ENCODE assay signal across 1 cellular context in the genomic region with DNA sequence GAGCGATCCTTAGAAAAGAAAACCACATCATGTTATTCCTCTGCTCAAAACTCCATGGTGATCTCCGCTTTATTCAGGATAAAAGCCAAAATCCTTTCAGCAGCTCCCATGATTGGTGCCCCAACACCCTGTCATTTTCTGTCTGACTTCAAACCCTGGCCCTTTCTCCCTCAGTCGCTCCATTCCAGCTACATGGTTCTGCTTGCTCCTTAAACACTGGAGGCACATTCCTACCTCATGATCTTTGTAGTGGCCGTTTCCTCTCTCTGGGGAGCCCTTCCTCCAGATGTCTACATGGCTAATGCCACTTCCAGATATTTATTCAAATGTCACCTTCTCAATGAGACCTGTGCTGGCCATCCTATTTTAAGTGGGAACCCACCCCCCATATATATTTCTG.
TF ChIP-seq lines count a peak whose summit lies in the region.

No MANE protein-coding gene starts in this region.

TF ChIP-seq in GM23338, 12 proteins besides CTCF, POLR2A, EP300 and RAD21:
- TF ChIP-seq, protein P1, sequence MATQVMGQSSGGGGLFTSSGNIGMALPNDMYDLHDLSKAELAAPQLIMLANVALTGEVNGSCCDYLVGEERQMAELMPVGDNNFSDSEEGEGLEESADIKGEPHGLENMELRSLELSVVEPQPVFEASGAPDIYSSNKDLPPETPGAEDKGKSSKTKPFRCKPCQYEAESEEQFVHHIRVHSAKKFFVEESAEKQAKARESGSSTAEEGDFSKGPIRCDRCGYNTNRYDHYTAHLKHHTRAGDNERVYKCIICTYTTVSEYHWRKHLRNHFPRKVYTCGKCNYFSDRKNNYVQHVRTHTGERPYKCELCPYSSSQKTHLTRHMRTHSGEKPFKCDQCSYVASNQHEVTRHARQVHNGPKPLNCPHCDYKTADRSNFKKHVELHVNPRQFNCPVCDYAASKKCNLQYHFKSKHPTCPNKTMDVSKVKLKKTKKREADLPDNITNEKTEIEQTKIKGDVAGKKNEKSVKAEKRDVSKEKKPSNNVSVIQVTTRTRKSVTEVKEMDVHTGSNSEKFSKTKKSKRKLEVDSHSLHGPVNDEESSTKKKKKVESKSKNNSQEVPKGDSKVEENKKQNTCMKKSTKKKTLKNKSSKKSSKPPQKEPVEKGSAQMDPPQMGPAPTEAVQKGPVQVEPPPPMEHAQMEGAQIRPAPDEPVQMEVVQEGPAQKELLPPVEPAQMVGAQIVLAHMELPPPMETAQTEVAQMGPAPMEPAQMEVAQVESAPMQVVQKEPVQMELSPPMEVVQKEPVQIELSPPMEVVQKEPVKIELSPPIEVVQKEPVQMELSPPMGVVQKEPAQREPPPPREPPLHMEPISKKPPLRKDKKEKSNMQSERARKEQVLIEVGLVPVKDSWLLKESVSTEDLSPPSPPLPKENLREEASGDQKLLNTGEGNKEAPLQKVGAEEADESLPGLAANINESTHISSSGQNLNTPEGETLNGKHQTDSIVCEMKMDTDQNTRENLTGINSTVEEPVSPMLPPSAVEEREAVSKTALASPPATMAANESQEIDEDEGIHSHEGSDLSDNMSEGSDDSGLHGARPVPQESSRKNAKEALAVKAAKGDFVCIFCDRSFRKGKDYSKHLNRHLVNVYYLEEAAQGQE (IDR thresholded peaks at IDR 0.05; ENCODE audit: unreplicated experiment), result no peak
- TF ChIP-seq ZNF331 (CRISPR knock-in tag; IDR thresholded peaks at IDR 0.05; ENCODE audit: low read depth) (no peak), CREB1 (CRISPR knock-in tag; IDR thresholded peaks at IDR 0.05; ENCODE audit: low read depth) (no peak), EZH2 (IDR thresholded peaks at IDR 0.05; ENCODE audit: low read depth, unreplicated experiment) (no peak), JUNB (IDR thresholded peaks at IDR 0.05; ENCODE audit: unreplicated experiment) (no peak), STAT1 (IDR thresholded peaks at IDR 0.05; ENCODE audit: unreplicated experiment) (no peak), EZH2phosphoT487 (IDR thresholded peaks at IDR 0.05; ENCODE audit: unreplicated experiment) (no peak)
- TF ChIP-seq, protein P2, sequence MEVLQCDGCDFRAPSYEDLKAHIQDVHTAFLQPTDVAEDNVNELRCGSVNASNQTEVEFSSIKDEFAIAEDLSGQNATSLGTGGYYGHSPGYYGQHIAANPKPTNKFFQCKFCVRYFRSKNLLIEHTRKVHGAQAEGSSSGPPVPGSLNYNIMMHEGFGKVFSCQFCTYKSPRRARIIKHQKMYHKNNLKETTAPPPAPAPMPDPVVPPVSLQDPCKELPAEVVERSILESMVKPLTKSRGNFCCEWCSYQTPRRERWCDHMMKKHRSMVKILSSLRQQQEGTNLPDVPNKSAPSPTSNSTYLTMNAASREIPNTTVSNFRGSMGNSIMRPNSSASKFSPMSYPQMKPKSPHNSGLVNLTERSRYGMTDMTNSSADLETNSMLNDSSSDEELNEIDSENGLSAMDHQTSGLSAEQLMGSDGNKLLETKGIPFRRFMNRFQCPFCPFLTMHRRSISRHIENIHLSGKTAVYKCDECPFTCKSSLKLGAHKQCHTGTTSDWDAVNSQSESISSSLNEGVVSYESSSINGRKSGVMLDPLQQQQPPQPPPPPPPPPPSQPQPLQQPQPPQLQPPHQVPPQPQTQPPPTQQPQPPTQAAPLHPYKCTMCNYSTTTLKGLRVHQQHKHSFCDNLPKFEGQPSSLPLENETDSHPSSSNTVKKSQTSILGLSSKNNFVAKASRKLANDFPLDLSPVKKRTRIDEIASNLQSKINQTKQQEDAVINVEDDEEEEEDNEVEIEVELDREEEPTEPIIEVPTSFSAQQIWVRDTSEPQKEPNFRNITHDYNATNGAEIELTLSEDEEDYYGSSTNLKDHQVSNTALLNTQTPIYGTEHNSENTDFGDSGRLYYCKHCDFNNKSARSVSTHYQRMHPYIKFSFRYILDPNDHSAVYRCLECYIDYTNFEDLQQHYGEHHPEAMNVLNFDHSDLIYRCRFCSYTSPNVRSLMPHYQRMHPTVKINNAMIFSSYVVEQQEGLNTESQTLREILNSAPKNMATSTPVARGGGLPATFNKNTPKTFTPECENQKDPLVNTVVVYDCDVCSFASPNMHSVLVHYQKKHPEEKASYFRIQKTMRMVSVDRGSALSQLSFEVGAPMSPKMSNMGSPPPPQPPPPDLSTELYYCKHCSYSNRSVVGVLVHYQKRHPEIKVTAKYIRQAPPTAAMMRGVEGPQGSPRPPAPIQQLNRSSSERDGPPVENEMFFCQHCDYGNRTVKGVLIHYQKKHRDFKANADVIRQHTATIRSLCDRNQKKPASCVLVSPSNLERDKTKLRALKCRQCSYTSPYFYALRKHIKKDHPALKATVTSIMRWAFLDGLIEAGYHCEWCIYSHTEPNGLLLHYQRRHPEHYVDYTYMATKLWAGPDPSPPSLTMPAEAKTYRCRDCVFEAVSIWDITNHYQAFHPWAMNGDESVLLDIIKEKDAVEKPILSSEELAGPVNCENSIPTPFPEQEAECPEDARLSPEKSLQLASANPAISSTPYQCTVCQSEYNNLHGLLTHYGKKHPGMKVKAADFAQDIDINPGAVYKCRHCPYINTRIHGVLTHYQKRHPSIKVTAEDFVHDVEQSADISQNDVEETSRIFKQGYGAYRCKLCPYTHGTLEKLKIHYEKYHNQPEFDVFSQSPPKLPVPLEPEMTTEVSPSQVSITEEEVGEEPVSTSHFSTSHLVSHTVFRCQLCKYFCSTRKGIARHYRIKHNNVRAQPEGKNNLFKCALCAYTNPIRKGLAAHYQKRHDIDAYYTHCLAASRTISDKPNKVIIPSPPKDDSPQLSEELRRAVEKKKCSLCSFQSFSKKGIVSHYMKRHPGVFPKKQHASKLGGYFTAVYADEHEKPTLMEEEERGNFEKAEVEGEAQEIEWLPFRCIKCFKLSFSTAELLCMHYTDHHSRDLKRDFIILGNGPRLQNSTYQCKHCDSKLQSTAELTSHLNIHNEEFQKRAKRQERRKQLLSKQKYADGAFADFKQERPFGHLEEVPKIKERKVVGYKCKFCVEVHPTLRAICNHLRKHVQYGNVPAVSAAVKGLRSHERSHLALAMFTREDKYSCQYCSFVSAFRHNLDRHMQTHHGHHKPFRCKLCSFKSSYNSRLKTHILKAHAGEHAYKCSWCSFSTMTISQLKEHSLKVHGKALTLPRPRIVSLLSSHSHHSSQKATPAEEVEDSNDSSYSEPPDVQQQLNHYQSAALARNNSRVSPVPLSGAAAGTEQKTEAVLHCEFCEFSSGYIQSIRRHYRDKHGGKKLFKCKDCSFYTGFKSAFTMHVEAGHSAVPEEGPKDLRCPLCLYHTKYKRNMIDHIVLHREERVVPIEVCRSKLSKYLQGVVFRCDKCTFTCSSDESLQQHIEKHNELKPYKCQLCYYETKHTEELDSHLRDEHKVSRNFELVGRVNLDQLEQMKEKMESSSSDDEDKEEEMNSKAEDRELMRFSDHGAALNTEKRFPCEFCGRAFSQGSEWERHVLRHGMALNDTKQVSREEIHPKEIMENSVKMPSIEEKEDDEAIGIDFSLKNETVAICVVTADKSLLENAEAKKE (CRISPR knock-in tag; IDR thresholded peaks at IDR 0.05), result no peak
